Comparison of ENCODE assay signal across 8 cellular contexts in genomic region chr5:169867347-169867746, GRCh38.
"Had no signal": no experiment of that assay in that cellular context is flagged by ENCODE, and none has a peak within 500 bp of the region (broad histone marks: within the 10 kb centered on the region; RNA-seq: fewer than 3 reads in every experiment).

No MANE protein-coding gene starts in this region.

- H3K27ac Mint-ChIP-seq: GM23338, HFFc6 had no signal

- H3K4me3 Mint-ChIP-seq: GM23338, HFFc6 had no signal

- H3K9me3 Mint-ChIP-seq: GM23338, HFFc6 had no signal

- FAIRE-seq: H1, H54 had no signal

- H3K36me3 ChIP-seq: HAP-1 had no signal

- H3K4me2 ChIP-seq: GM23338 had no signal

- H3K4me3 ChIP-seq: GM23338, HAP-1 had no signal

- H2AFZ ChIP-seq: GM23338 had no signal

- H3K9me3 ChIP-seq: HAP-1 had no signal

- H3K4me1 ChIP-seq: HAP-1 had no signal

- ATAC-seq: GM23338, HCT116 had no signal

- DNase-seq: HFFc6, IMR-90, KBM-7 had no signal
